In the genomic region with DNA sequence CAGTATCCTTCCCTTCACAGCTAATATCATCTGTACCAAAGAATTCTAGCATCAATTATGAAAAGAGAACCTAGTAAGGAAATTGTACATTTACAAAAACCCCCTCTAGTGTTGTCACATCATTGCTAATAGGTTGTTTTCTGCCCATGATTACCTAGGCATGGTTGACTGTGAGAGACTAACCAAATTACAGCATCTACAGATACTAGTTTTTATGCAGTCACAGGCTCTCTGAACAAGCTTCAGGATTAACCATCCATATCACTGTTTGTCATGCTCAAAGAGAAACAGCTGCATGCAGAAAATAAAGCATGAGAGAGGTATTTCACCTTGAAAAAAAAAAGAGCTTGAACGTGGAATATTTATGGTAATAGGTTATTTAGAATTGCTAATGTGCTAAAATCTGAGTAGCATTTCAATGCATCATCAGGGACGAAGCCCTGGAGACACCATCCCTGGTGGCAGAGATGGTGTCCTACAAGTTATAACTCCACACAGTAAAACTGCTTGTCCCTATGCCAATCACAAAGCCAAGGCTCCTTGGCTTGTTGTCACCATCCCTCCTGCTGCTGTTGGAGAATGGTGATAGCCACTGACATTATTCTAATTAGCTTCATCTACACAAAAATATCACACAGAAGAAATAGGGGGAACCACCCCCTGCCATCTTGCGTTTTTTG, we compare ENCODE assay signal across 15 cellular contexts. TPM values are rescaled to one million over a fixed set of nuclear protein-coding genes. Genes with fewer than 3 reads are reported as not detected.
DNase-seq lines count a peak whose midpoint lies in the region; ATAC-seq and TF ChIP-seq lines count a peak whose summit lies in the region.
"Had no signal": no experiment of that assay in that cellular context is flagged by ENCODE, and none has a peak within 500 bp of the region (broad histone marks: within the 10 kb centered on the region; RNA-seq: fewer than 3 reads in every experiment).

No MANE protein-coding gene starts in this region.

- ATAC-seq in GM18858 (IDR thresholded peaks at IDR 0.05; ENCODE audit: unreplicated experiment), result no peak
- no peak for ATAC-seq in stimulated activated naive CD8-positive, alpha-beta T cell treated with anti-CD3 and anti-CD28 coated beads, Interleukin-15, amount 100 ng/mL, for 72 hours
- ATAC-seq: Panc1 had no signal

- H3K4me3 Mint-ChIP-seq in mesothelial cell of epicardium, result no peak overlapping the region
- no peak overlapping the region for H3K4me3 Mint-ChIP-seq in stimulated activated naive CD8-positive, alpha-beta T cell treated with anti-CD3 and anti-CD28 coated beads, Interleukin-15, amount 100 ng/mL, for 72 hours
- H3K4me3 Mint-ChIP-seq: activated naive CD4-positive, alpha-beta T cell treated with anti-CD3 and anti-CD28 coated beads, Interleukin-2, amount 10 ng/mL, durations not matched to agents 7 days and 5 days had no signal

- peak overlapping the region; percentile 50 for H3K27ac ChIP-seq in VCaP
- no peak overlapping the region for H3K27ac ChIP-seq in osteoblast (ENCODE audit: low read depth, low read length)
- H3K27ac ChIP-seq: BLaER1 had no signal

- no peaks in the 10 kb centered on the region for H3K9me3 Mint-ChIP-seq in mesothelial cell of epicardium
- peaks cover 0 to 4% of the 10 kb centered on the region in 2 donors for H3K9me3 Mint-ChIP-seq in stimulated activated naive CD8-positive, alpha-beta T cell treated with anti-CD3 and anti-CD28 coated beads, Interleukin-15, amount 100 ng/mL, for 72 hours
- H3K9me3 Mint-ChIP-seq: activated naive CD4-positive, alpha-beta T cell treated with anti-CD3 and anti-CD28 coated beads, Interleukin-2, amount 10 ng/mL, durations not matched to agents 7 days and 5 days had no signal

- H3K9me3 ChIP-seq in osteoblast (ENCODE audit: low read depth, low read length), result no peaks in the 10 kb centered on the region
- H3K9me3 ChIP-seq: BLaER1 had no signal

- no peak overlapping the region for H3K4me2 ChIP-seq in osteoblast (ENCODE audit: insufficient read depth, low read length)
- H3K4me2 ChIP-seq: BLaER1 had no signal

- H3K27me3 ChIP-seq in H7 (ENCODE audit: control insufficient read depth, insufficient read depth, low read length), result no peaks in the 10 kb centered on the region
- H3K27me3 ChIP-seq in osteoblast (ENCODE audit: insufficient read depth, low read length), result peaks cover 4% of the 10 kb centered on the region
- H3K27me3 ChIP-seq: BLaER1 had no signal

- H3K4me1 Mint-ChIP-seq in mesothelial cell of epicardium, result peaks cover 25% of the 10 kb centered on the region
- no peaks in the 10 kb centered on the region for H3K4me1 Mint-ChIP-seq in stimulated activated naive CD8-positive, alpha-beta T cell treated with anti-CD3 and anti-CD28 coated beads, Interleukin-15, amount 100 ng/mL, for 72 hours
- H3K4me1 Mint-ChIP-seq: activated naive CD4-positive, alpha-beta T cell treated with anti-CD3 and anti-CD28 coated beads, Interleukin-2, amount 10 ng/mL, durations not matched to agents 7 days and 5 days had no signal

- H3K4me1 ChIP-seq in osteoblast (ENCODE audit: insufficient read depth, low read length), result no peaks in the 10 kb centered on the region
- H3K4me1 ChIP-seq: BLaER1 had no signal

- no peaks in the 10 kb centered on the region for H3K27me3 Mint-ChIP-seq in mesothelial cell of epicardium (ENCODE audit: low read depth)
- no peaks in the 10 kb centered on the region for H3K27me3 Mint-ChIP-seq in stimulated activated naive CD8-positive, alpha-beta T cell treated with anti-CD3 and anti-CD28 coated beads, Interleukin-15, amount 100 ng/mL, for 72 hours

- no peaks in the 10 kb centered on the region; the same call in 1 of the 2 replicates for H3K36me3 ChIP-seq in H7 (replicated peaks; ENCODE audit: control insufficient read depth, insufficient read depth, low read length)
- no peaks in the 10 kb centered on the region for H3K36me3 ChIP-seq in osteoblast (ENCODE audit: insufficient read depth, low read length)
- H3K36me3 ChIP-seq: BLaER1 had no signal

- H3K36me3 Mint-ChIP-seq in mesothelial cell of epicardium, result no peaks in the 10 kb centered on the region
- H3K36me3 Mint-ChIP-seq: activated naive CD4-positive, alpha-beta T cell treated with anti-CD3 and anti-CD28 coated beads, Interleukin-2, amount 10 ng/mL, durations not matched to agents 7 days and 5 days had no signal

- H3K4me3 ChIP-seq in H7 (ENCODE audit: insufficient read depth, low read depth, low read length), result no peak overlapping the region
- H3K4me3 ChIP-seq in osteoblast (ENCODE audit: insufficient read depth, low read length), result no peak overlapping the region
- H3K4me3 ChIP-seq: BLaER1 had no signal

- no peaks in the 10 kb centered on the region for H3K79me2 ChIP-seq in osteoblast (ENCODE audit: insufficient read depth, low read length)

- no peak overlapping the region for H2AFZ ChIP-seq in osteoblast (ENCODE audit: low read length)

- TF ChIP-seq CTCF in VCaP (conservative IDR thresholded peaks at IDR 0.05) (no peak; the same call in 1 of the 2 replicates), mesothelial cell of epicardium (IDR thresholded peaks at IDR 0.05; ENCODE audit: unreplicated experiment) (peak; percentile 16), osteoblast (IDR thresholded peaks at IDR 0.05; ENCODE audit: extremely low read depth, low read depth, low read length) (no peak)

- no peaks in the 10 kb centered on the region for H4K20me1 ChIP-seq in osteoblast (ENCODE audit: insufficient read depth, low read length)
- H4K20me1 ChIP-seq: BLaER1 had no signal

- DNase-seq in DMS79 treated with DMSO at 0.1 percent for 48 hours (lab: John Stamatoyannopoulos, UW), result peak; percentile 89
- DNase-seq in H7, result peak; percentile 20
- no peak for DNase-seq in mesothelial cell of epicardium (ENCODE audit: low spot score in 2 of 2, unreplicated experiment in 2 of 2)
- DNase-seq in osteoblast (ENCODE audit: insufficient read length, low spot score, missing footprints), result no peak
- no peak for DNase-seq in islet precursor cell
- DNase-seq in stimulated activated naive CD8-positive, alpha-beta T cell treated with anti-CD3 and anti-CD28 coated beads, Interleukin-15, amount 100 ng/mL, for 72 hours, result no peak
- DNase-seq: activated CD4-positive, CD25-positive, alpha-beta regulatory T cell; activated naive CD4-positive, alpha-beta T cell treated with anti-CD3 and anti-CD28 coated beads, Interleukin-2, amount 10 ng/mL, durations not matched to agents 7 days and 5 days; EL; SW 1271 had no signal

- no peak overlapping the region for H3K27ac Mint-ChIP-seq in mesothelial cell of epicardium
- no peak overlapping the region for H3K27ac Mint-ChIP-seq in stimulated activated naive CD8-positive, alpha-beta T cell treated with anti-CD3 and anti-CD28 coated beads, Interleukin-15, amount 100 ng/mL, for 72 hours
- H3K27ac Mint-ChIP-seq: activated naive CD4-positive, alpha-beta T cell treated with anti-CD3 and anti-CD28 coated beads, Interleukin-2, amount 10 ng/mL, durations not matched to agents 7 days and 5 days; progenitor cell of endocrine pancreas had no signal

RNA-seq across cellular contexts. Expression of a gene that starts 5.4 kb away (rescaled TPM):
- 0.14 and 1.00 TPM in 2 replicates for total RNA-seq in H7 (2014; rRNA removed; shearing (Covaris generic))
- total RNA-seq in mesothelial cell of epicardium (0.92 to 1.2 TPM (median 1.1 TPM) in 3 replicates), osteoblast (0.29 and 0.36 TPM in 2 replicates)

Comparison
In these comparisons a context has a peak if more than half of its experiments do, and no peak if none do; other contexts are left out.
1. DNase-seq: peak in DMS79 treated with DMSO at 0.1 percent for 48 hours (single experiment) and H7 (single experiment); none in mesothelial cell of epicardium (0 of 2), osteoblast (single experiment), islet precursor cell (single experiment) and stimulated activated naive CD8-positive, alpha-beta T cell treated with anti-CD3 and anti-CD28 coated beads, Interleukin-15, amount 100 ng/mL, for 72 hours (0 of 2).